In the genomic region with DNA sequence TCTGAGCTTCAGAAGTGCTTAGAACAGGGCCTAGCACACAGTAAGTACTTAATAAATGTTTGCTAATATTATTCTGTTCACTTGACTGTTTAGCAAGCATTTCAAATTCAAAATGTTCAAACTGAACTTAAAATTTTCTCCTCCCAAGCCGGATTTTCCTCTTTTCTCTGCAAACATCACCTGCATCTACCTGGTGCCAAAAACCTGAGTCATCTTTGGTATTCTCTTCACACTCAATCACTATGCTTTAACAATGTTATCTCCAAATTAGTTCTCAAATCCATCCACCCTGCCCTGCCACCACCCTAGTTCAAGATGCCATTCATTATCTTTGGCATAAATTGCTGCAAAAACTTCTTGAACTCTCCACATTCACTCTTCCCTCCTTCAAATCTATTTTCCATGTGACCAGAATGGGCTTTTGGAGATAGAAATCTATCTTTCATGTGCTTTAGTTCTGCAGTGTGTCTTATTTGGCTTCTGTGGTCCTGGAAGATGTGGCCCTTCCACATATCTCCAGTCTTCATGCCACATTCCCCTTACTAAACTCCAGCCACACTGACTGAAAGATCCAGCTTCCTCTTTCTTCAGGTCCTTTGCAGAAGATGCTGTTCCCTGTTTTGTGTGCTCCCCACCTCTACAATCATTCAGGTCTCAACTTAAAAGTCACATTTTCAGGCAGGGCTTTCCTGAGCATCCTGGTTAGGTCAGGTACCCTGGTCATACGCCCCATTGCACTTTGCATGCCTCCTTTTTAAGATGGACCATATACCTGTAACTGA, we compare ENCODE assay signal across 1 cellular context.
TF ChIP-seq lines count a peak whose summit lies in the region.

No MANE protein-coding gene starts in this region.

TF ChIP-seq in GM12878, 131 proteins besides CTCF, POLR2A, EP300 and RAD21:
- no peak for TF ChIP-seq YBX1 (IDR thresholded peaks at IDR 0.05)
- TF ChIP-seq SPI1 (IDR thresholded peaks at IDR 0.05; ENCODE audit: borderline replicate concordance, insufficient read depth, low read depth, low read length), result peak; percentile 44; the same call in 1 of the 2 replicates
- no peak for TF ChIP-seq TCF12 (IDR thresholded peaks at IDR 0.05; ENCODE audit: low read depth, low read length)
- no peak for TF ChIP-seq SP1 (IDR thresholded peaks at IDR 0.05; ENCODE audit: low read depth, low read length)
- TF ChIP-seq, protein P1, sequence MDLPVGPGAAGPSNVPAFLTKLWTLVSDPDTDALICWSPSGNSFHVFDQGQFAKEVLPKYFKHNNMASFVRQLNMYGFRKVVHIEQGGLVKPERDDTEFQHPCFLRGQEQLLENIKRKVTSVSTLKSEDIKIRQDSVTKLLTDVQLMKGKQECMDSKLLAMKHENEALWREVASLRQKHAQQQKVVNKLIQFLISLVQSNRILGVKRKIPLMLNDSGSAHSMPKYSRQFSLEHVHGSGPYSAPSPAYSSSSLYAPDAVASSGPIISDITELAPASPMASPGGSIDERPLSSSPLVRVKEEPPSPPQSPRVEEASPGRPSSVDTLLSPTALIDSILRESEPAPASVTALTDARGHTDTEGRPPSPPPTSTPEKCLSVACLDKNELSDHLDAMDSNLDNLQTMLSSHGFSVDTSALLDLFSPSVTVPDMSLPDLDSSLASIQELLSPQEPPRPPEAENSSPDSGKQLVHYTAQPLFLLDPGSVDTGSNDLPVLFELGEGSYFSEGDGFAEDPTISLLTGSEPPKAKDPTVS (IDR thresholded peaks at IDR 0.05; ENCODE audit: low read depth, low read length), result no peak
- TF ChIP-seq SREBF1 (IDR thresholded peaks at IDR 0.05; ENCODE audit: low read length), result no peak
- no peak for TF ChIP-seq CREM (IDR thresholded peaks at IDR 0.05; ENCODE audit: low read depth)
